Comparison of ENCODE assay signal across 8 cellular contexts in the genomic region with DNA sequence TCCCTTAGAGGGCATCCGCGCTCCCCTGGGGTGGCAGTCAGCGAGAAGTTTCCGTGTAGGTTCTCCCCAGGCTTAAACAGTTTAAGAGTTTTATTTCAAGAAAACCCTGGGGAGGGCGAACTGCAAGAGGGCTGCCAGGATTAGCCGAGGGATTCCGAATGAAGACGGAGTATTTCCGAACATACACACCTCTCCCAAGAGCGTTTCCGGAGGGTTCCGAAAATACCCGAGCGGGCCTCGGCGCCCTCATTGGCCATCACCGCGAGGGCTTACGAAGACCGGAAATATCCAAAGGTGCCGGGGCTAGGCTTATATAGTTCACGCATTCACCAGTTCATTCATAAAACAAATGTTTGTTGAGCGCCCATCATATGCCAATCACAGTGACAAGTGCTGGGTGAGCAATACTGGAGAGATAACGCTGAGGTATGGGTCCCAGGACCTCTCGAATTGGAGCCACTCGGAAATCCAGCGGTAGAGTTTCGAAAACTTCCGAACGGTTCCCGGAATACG. TPM values are rescaled to one million over a fixed set of nuclear protein-coding genes. Genes with fewer than 3 reads are reported as not detected.
DNase-seq lines count a peak whose midpoint lies in the region; TF ChIP-seq lines count a peak whose summit lies in the region.

No MANE protein-coding gene starts in this region.

- TF ChIP-seq CTCF in HFF-Myc (IDR thresholded peaks at IDR 0.05; ENCODE audit: low read depth, low read length, missing control alignments) = no peak
- TF ChIP-seq CTCF in neutrophil (IDR thresholded peaks at IDR 0.05) = no peak

- H3K36me3 ChIP-seq in ES-I3 (ENCODE audit: insufficient read depth, low read length) (peaks cover 12% of the 10 kb centered on the region), SJSA1 (peaks cover 45% of the 10 kb centered on the region), neutrophil (peaks cover 32% of the 10 kb centered on the region), subcutaneous abdominal adipose tissue (ENCODE audit: control insufficient read depth in 5 of 5, insufficient read depth in 5 of 5, low read length in 5 of 5) (peaks cover 0 to 34% (median 33%) of the 10 kb centered on the region in 5 donors)

- peak; percentile 90 for DNase-seq in HFF-Myc (ENCODE audit: extremely low read depth, low read depth)
- DNase-seq in MV-4-11 (lab: John Stamatoyannopoulos, UW) = peak; percentile 99
- DNase-seq in SJSA1 (ENCODE audit: low read depth in 1 of 2, low spot score in 2 of 2) = peak; percentile 94 to 98
- peak; percentile 99 for DNase-seq in activated naive CD4-positive, alpha-beta T cell treated with anti-CD3 and anti-CD28 coated beads for 36 hours
- peak; percentile 86 for DNase-seq in germinal center (ENCODE audit: low spot score)

- no peaks in the 10 kb centered on the region for H3K9me3 Mint-ChIP-seq in activated naive CD4-positive, alpha-beta T cell treated with anti-CD3 and anti-CD28 coated beads for 36 hours

- peak overlapping the region; percentile 97 for H3K27ac Mint-ChIP-seq in activated naive CD4-positive, alpha-beta T cell treated with anti-CD3 and anti-CD28 coated beads for 36 hours

- H3K4me3 ChIP-seq in HFF-Myc (replicated peaks; ENCODE audit: low read depth, low read length) = peak overlapping the region; percentile 96
- H3K4me3 ChIP-seq in SJSA1 = peak overlapping the region; percentile 69
- peak overlapping the region; percentile 78 to 100 for H3K4me3 ChIP-seq in neutrophil (ENCODE audit: low read depth in 1 of 2, low read length in 1 of 2)
- peak overlapping the region; percentile 58 to 99 (median 97) for H3K4me3 ChIP-seq in subcutaneous abdominal adipose tissue (ENCODE audit: low read depth in 1 of 5, low read length in 5 of 5)

- H3K4me1 Mint-ChIP-seq in activated naive CD4-positive, alpha-beta T cell treated with anti-CD3 and anti-CD28 coated beads for 36 hours (ENCODE audit: low read depth) = peaks cover 54% of the 10 kb centered on the region

- H3K27me3 Mint-ChIP-seq in activated naive CD4-positive, alpha-beta T cell treated with anti-CD3 and anti-CD28 coated beads for 36 hours (ENCODE audit: low read depth) = no peaks in the 10 kb centered on the region

- H3K27ac ChIP-seq in SJSA1 (peak overlapping the region; percentile 84), neutrophil (peak overlapping the region; percentile 88), subcutaneous abdominal adipose tissue (ENCODE audit: low read depth, low read length) (peak overlapping the region; percentile 98)

- H3K4me1 ChIP-seq in ES-I3 (ENCODE audit: insufficient read depth, low read length) = peaks cover 8% of the 10 kb centered on the region; the same call in 1 of the 2 replicates
- peaks cover 45% of the 10 kb centered on the region for H3K4me1 ChIP-seq in SJSA1 (replicated peaks)
- peaks cover 43 to 47% of the 10 kb centered on the region in 2 experiments for H3K4me1 ChIP-seq in neutrophil (ENCODE audit: control insufficient read depth in 1 of 2, insufficient read depth in 1 of 2, low read depth in 1 of 2, low read length in 1 of 2)
- H3K4me1 ChIP-seq in subcutaneous abdominal adipose tissue (ENCODE audit: control insufficient read depth in 5 of 5, insufficient read depth in 5 of 5, low read length in 5 of 5) = peaks cover 15 to 58% (median 52%) of the 10 kb centered on the region in 5 donors

- peak overlapping the region; percentile 100 for H3K4me3 Mint-ChIP-seq in activated naive CD4-positive, alpha-beta T cell treated with anti-CD3 and anti-CD28 coated beads for 36 hours

- intact Hi-C loops in activated naive CD4-positive, alpha-beta T cell treated with anti-CD3 and anti-CD28 coated beads for 36 hours (cut with micrococcal nuclease) = loop anchor here (1.0 to 5.0 kb wide), 10 partner anchors 23 to 923 kb away; partner anchors contain the start of genes FIZ1, HSPBP1, KMT5C and LENG9

- H3K9ac ChIP-seq in ES-I3 (ENCODE audit: low read depth, low read length) (peak overlapping the region; percentile 76), subcutaneous abdominal adipose tissue (ENCODE audit: low read length in 5 of 5) (peak overlapping the region; percentile 80 to 93 (median 87))

- H3K36me3 Mint-ChIP-seq in activated naive CD4-positive, alpha-beta T cell treated with anti-CD3 and anti-CD28 coated beads for 36 hours (ENCODE audit: low read depth) = peaks cover 43% of the 10 kb centered on the region

- CTCF ChIA-PET in activated naive CD4-positive, alpha-beta T cell treated with anti-CD3 and anti-CD28 coated beads for 36 hours (lab: Charles Lee) = interaction anchor here (3.2 kb wide), 1 partner anchor 83 kb away, joined by 26 read pairs; no protein-coding TSS in a partner anchor

- H3K27me3 ChIP-seq in SJSA1 (replicated peaks) (no peaks in the 10 kb centered on the region), neutrophil (peaks cover 21% of the 10 kb centered on the region), subcutaneous abdominal adipose tissue (ENCODE audit: control insufficient read depth in 5 of 5, insufficient read depth in 4 of 5, low read length in 5 of 5) (no peaks in the 10 kb centered on the region)

- H3K9me3 ChIP-seq in ES-I3 (ENCODE audit: control insufficient read depth, insufficient read depth, low read length) (no peaks in the 10 kb centered on the region), SJSA1 (replicated peaks) (0 out of 2 replicates have a peak, but pooled peaks cover 2% of the 10 kb centered on the region), neutrophil (no peaks in the 10 kb centered on the region), subcutaneous abdominal adipose tissue (ENCODE audit: control insufficient read depth in 5 of 5, low read length in 5 of 5) (no peaks in the 10 kb centered on the region)

RNA-seq across cellular contexts. Expression of gene RPL28, which starts 0.4 kb away (rescaled TPM):
- total RNA-seq in SJSA1 (2014; rRNA removed; shearing (Covaris generic)) = 243 and 543 TPM in 2 replicates
- total RNA-seq in activated naive CD4-positive, alpha-beta T cell treated with anti-CD3 and anti-CD28 coated beads for 36 hours = 1,000 to 10,000 TPM; 3,327 to 3,354 TPM

RNA-seq across cellular contexts. Expression of gene TMEM238, which starts 1.2 kb away (rescaled TPM):
- not detected in 2 replicates for total RNA-seq in SJSA1 (2014; rRNA removed; shearing (Covaris generic))
- 10 to 100 TPM in 1 of 2 experiments, 1 to 10 TPM in 1; 9.9 to 10.2 TPM for total RNA-seq in activated naive CD4-positive, alpha-beta T cell treated with anti-CD3 and anti-CD28 coated beads for 36 hours

RNA-seq across cellular contexts. Expression of gene TMEM190, which starts 8.7 kb away (rescaled TPM):
- not detected in 2 replicates for total RNA-seq in SJSA1 (2014; rRNA removed; shearing (Covaris generic))
- total RNA-seq in activated naive CD4-positive, alpha-beta T cell treated with anti-CD3 and anti-CD28 coated beads for 36 hours = not detected

RNA-seq across cellular contexts. Expression of gene IL11, which starts 15.0 kb away (rescaled TPM):
- 116 and 141 TPM in 2 replicates for total RNA-seq in SJSA1 (2014; rRNA removed; shearing (Covaris generic))
- total RNA-seq in activated naive CD4-positive, alpha-beta T cell treated with anti-CD3 and anti-CD28 coated beads for 36 hours = not detected

RNA-seq across cellular contexts. Expression of gene GARIN5B, which starts 22.2 kb away (rescaled TPM):
- 0.03 TPM in 1 of 2 replicates, not detected in the other for total RNA-seq in SJSA1 (2014; rRNA removed; shearing (Covaris generic))
- total RNA-seq in activated naive CD4-positive, alpha-beta T cell treated with anti-CD3 and anti-CD28 coated beads for 36 hours = not detected

Comparison
In these comparisons a context has a peak if more than half of its experiments do, and no peak if none do; other contexts are left out.
1. Peak in every context shown above with its lines: DNase-seq, H3K4me3 ChIP-seq and H3K27ac ChIP-seq.
2. RNA of gene TMEM238, which starts 1.2 kb away (total RNA-seq): 9.9 to 10.2 TPM in activated naive CD4-positive, alpha-beta T cell treated with anti-CD3 and anti-CD28 coated beads for 36 hours; not detected in SJSA1; every median in the first group is over 10 times any median in the second.